16 cellular contexts compared by ENCODE assay signal in the genomic region with DNA sequence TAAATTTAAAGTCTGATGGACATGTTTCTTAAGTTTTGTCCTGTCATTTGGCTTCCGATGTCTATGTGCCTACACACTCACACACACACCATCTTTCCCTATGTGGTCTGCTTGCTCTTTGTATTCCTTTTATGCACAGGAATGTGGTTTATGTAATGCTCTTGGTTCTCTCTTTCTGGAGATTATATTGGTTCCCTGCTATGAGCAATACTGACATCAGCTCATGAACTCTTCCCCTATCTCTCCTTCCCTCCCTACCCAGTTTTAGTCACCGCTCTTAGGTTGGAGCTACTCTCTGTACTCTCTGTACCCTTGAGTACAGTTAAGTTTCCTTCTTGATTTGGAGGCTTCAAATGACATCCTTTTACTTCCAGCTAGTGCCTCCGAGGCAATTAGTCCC.
DNase-seq lines count a peak whose midpoint lies in the region; ATAC-seq and TF ChIP-seq lines count a peak whose summit lies in the region.
"Had no signal": no experiment of that assay in that cellular context is flagged by ENCODE, and none has a peak within 500 bp of the region (broad histone marks: within the 10 kb centered on the region; RNA-seq: fewer than 3 reads in every experiment).

No MANE protein-coding gene starts in this region.

- TF ChIP-seq CTCF in AG04449 (IDR thresholded peaks at IDR 0.05; ENCODE audit: insufficient read depth, low read length, missing control alignments) (no peak), foreskin keratinocyte (conservative IDR thresholded peaks at IDR 0.05) (no peak)

- CTCF ChIA-PET in AG04449 (lab: Yijun Ruan, JAX), result no interaction called here

- H3K27me3 ChIP-seq in foreskin keratinocyte, result no peaks in the 10 kb centered on the region

- H3K27ac ChIP-seq in foreskin keratinocyte, result no peak overlapping the region
- H3K27ac ChIP-seq: transverse colon had no signal

- POLR2A ChIA-PET in AG04449 (lab: Yijun Ruan, JAX), result no interaction called here

- peak; percentile 51 for DNase-seq in AG04449 (ENCODE audit: low read depth, low spot score)
- peak; percentile 19 for DNase-seq in HPDE6-E6E7 (ENCODE audit: extremely low spot score)
- peak; percentile 95 for DNase-seq in amniotic epithelial cell (ENCODE audit: low read depth)
- peak; percentile 76 to 93 for DNase-seq in foreskin keratinocyte
- DNase-seq: activated CD4-positive, alpha-beta T cell treated with anti-CD3 and anti-CD28 coated beads, Interleukin-2, amount 50 U/mL, for 48 hours; activated effector memory CD4-positive, alpha-beta T cell treated with Interleukin-2 at 50 U/mL for 16 hours; NCI-H1436 treated with DMSO at 0.1 percent for 48 hours; NCI-H510A; occipital lobe; stimulated activated CD4-positive, alpha-beta T cell treated with anti-CD3 and anti-CD28 coated beads, Interleukin-15, amount 100 ng/mL, for 24 hours; transverse colon had no signal

- H3K4me1 ChIP-seq in foreskin keratinocyte, result no peaks in the 10 kb centered on the region
- H3K4me1 ChIP-seq: transverse colon had no signal

- ATAC-seq in foreskin keratinocyte (peak; percentile 96), GM18498 (IDR thresholded peaks at IDR 0.05; ENCODE audit: unreplicated experiment) (no peak), HG03139 (IDR thresholded peaks at IDR 0.05; ENCODE audit: unreplicated experiment) (no peak), HG02678 (IDR thresholded peaks at IDR 0.05; ENCODE audit: unreplicated experiment) (no peak), GM19467 (IDR thresholded peaks at IDR 0.05; ENCODE audit: unreplicated experiment) (no peak)

- H3K4me3 ChIP-seq in AG04449 (ENCODE audit: low read depth, low read length), result no peak overlapping the region
- H3K4me3 ChIP-seq: lung, transverse colon had no signal

Comparison
In these comparisons a context has a peak if more than half of its experiments do, and no peak if none do; other contexts are left out.
1. DNase-seq: peak in every context shown above with its lines; median percentile 95 in amniotic epithelial cell; 84 in foreskin keratinocyte; 51 in AG04449; 19 in HPDE6-E6E7.